Comparison of ENCODE assay signal across 9 cellular contexts in genomic region chr4:1215347-1216075, GRCh38. TPM values are rescaled to one million over a fixed set of nuclear protein-coding genes. Genes with fewer than 3 reads are reported as not detected.
DNase-seq lines count a peak whose midpoint lies in the region; ATAC-seq and TF ChIP-seq lines count a peak whose summit lies in the region.
"Had no signal": no experiment of that assay in that cellular context is flagged by ENCODE, and none has a peak within 500 bp of the region (broad histone marks: within the 10 kb centered on the region; RNA-seq: fewer than 3 reads in every experiment).

No MANE protein-coding gene starts in this region.

- H3K79me2 ChIP-seq in OCI-LY7 (ENCODE audit: insufficient read depth, low read depth, low read length) = peaks cover 14% of the 10 kb centered on the region; the same call in 1 of the 2 replicates

- no peaks in the 10 kb centered on the region for H3K27me3 ChIP-seq in H7 (ENCODE audit: control insufficient read depth, insufficient read depth, low read length)

- CTCF ChIA-PET in HEK293 (lab: Yijun Ruan, JAX) = interaction anchor here (0.6 kb wide), 1 partner anchor 1176 kb away, joined by 3 read pairs; no protein-coding TSS in a partner anchor
- CTCF ChIA-PET in OCI-LY7 (lab: Charles Lee; ENCODE audit: unreplicated experiment) = interaction anchor here (0.8 to 1.1 kb wide), 2 partner anchors 15 to 49 kb away, joined by 3 to 4 read pairs; no protein-coding TSS in a partner anchor

- H3K36me3 ChIP-seq in HEK293 (ENCODE audit: control insufficient read depth in 2 of 2, insufficient read depth in 1 of 2, low read length in 2 of 2) (peaks cover 0 to 84% of the 10 kb centered on the region in 2 experiments; a peak in 2 of 3 replicates), OCI-LY7 (ENCODE audit: insufficient read depth, low read length) (peaks cover 68% of the 10 kb centered on the region), H7 (replicated peaks; ENCODE audit: control insufficient read depth, insufficient read depth, low read length) (peaks cover 18% of the 10 kb centered on the region)

- H3K4me1 ChIP-seq in HEK293 (ENCODE audit: control insufficient read depth, insufficient read depth, low read length) (no peaks in the 10 kb centered on the region), OCI-LY7 (ENCODE audit: insufficient read depth, low read length, poor library complexity, severe bottlenecking) (peaks cover 63% of the 10 kb centered on the region)

- intact Hi-C loops in OCI-LY7 (cut with micrococcal nuclease; ENCODE audit: unreplicated experiment) = loop anchor here (1.0 to 2.0 kb wide), 5 partner anchors 14 to 132 kb away; partner anchors contain the start of gene UVSSA

- H3K9me3 ChIP-seq in HEK293 (ENCODE audit: control insufficient read depth, insufficient read depth, low read depth, low read length) = no peaks in the 10 kb centered on the region
- no peaks in the 10 kb centered on the region for H3K9me3 ChIP-seq in OCI-LY7 (ENCODE audit: low read length)

- no peak overlapping the region for H3K4me3 Mint-ChIP-seq in nephron

- H3K27ac ChIP-seq in HEK293 (ENCODE audit: extremely low read depth, low read depth, low read length) = no peak overlapping the region
- peak overlapping the region; percentile 99 for H3K27ac ChIP-seq in OCI-LY7 (ENCODE audit: low read depth, low read length, poor library complexity, severe bottlenecking)

- no peaks in the 10 kb centered on the region for H3K27me3 Mint-ChIP-seq in nephron (ENCODE audit: low read depth)

- TF ChIP-seq CTCF in HEK293 (tag by site-specific recombination; IDR thresholded peaks at IDR 0.05) (no peak), OCI-LY7 (conservative IDR thresholded peaks at IDR 0.05; ENCODE audit: low read length) (no peak), nephron (IDR thresholded peaks at IDR 0.05; ENCODE audit: unreplicated experiment in 3 of 3) (no peak)

- POLR2A ChIA-PET in HEK293 (lab: Yijun Ruan, JAX) = no interaction called here
- POLR2A ChIA-PET in OCI-LY7 (lab: Charles Lee) = interaction anchor here (0.6 to 1.4 kb wide), 4 partner anchors 12 to 48 kb away, joined by 3 to 5 read pairs (median 3); no protein-coding TSS in a partner anchor

- no peak overlapping the region for H2AFZ ChIP-seq in OCI-LY7 (ENCODE audit: low read length)

- H3K9me2 ChIP-seq in OCI-LY7 (ENCODE audit: insufficient read depth, low read length) = no peaks in the 10 kb centered on the region

- H3K9me3 Mint-ChIP-seq in nephron = no peaks in the 10 kb centered on the region

- H3K4me3 ChIP-seq in HEK293 (ENCODE audit: low read depth, low read length) = no peak overlapping the region
- H3K4me3 ChIP-seq in OCI-LY7 (ENCODE audit: low read depth, low read length, poor library complexity, severe bottlenecking) = peak overlapping the region; percentile 52
- H3K4me3 ChIP-seq in H7 (ENCODE audit: insufficient read depth, low read depth, low read length) = no peak overlapping the region

- ATAC-seq in GM18517 (IDR thresholded peaks at IDR 0.05; ENCODE audit: unreplicated experiment) (peak; percentile 37), HG02588 (IDR thresholded peaks at IDR 0.05; ENCODE audit: unreplicated experiment) (no peak)

- H3K4me2 ChIP-seq in OCI-LY7 (ENCODE audit: low read length) = peak overlapping the region; percentile 87

- peaks cover 29% of the 10 kb centered on the region for H3K4me1 Mint-ChIP-seq in nephron

- peaks cover 30% of the 10 kb centered on the region for H3K36me3 Mint-ChIP-seq in nephron (ENCODE audit: low read depth)

- BruUV-seq in OCI-LY7 (replicated peaks; lab: Mats Ljungman, UMichigan) = no TSS peak

- H4K20me1 ChIP-seq in OCI-LY7 (ENCODE audit: insufficient read depth, low read length) = no peaks in the 10 kb centered on the region

- DNase-seq in OCI-LY7 (ENCODE audit: low spot score) (peak; percentile 94), H7 (no peak), NCI-H524 (lab: John Stamatoyannopoulos, UW) (no peak), LoVo (ENCODE audit: low spot score) (no peak)
- DNase-seq: activated gamma-delta T cell had no signal

- peak overlapping the region; percentile 29 to 77 (median 71) for H3K27ac Mint-ChIP-seq in nephron

TF ChIP-seq in HEK293, 187 proteins besides CTCF, POLR2A, EP300 and RAD21:
- TF ChIP-seq ZFHX2 (tag by site-specific recombination; conservative IDR thresholded peaks at IDR 0.05) = peak; percentile 73
- TF ChIP-seq ZNF677 (tag by site-specific recombination; IDR thresholded peaks at IDR 0.05) = no peak
- peak; percentile 45; the same call in 1 of the 2 replicates for TF ChIP-seq EGR2 (tag by site-specific recombination; IDR thresholded peaks at IDR 0.05; ENCODE audit: low read depth)

RNA-seq across cellular contexts. Expression of gene CTBP1, which starts 33.4 kb away (rescaled TPM):
- total RNA-seq in OCI-LY7 (2014; rRNA removed; shearing (Covaris generic)) = 286 and 311 TPM in 2 replicates
- 228 and 238 TPM in 2 replicates for total RNA-seq in OCI-LY7 (2022)
- 267 and 360 TPM in 2 replicates for total RNA-seq in H7 (2014; rRNA removed; shearing (Covaris generic))

RNA-seq across cellular contexts. Expression of gene SPON2, which starts 43.1 kb away (rescaled TPM):
- 4.7 and 8.4 TPM in 2 replicates for total RNA-seq in OCI-LY7 (2014; rRNA removed; shearing (Covaris generic))
- 33.3 and 35.3 TPM in 2 replicates for total RNA-seq in OCI-LY7 (2022)
- 0.62 and 2.5 TPM in 2 replicates for total RNA-seq in H7 (2014; rRNA removed; shearing (Covaris generic))
